Comparison of ENCODE assay signal across 8 cellular contexts in genomic region chr2:8469709-8470493, GRCh38.
DNase-seq lines count a peak whose midpoint lies in the region; ATAC-seq and TF ChIP-seq lines count a peak whose summit lies in the region.

No MANE protein-coding gene starts in this region.

- no TSS peak for BruUV-seq in A673 (replicated peaks; lab: Mats Ljungman, UMichigan)

- peak overlapping the region; percentile 49 for H3K27ac Mint-ChIP-seq in CD8-positive, alpha-beta T cell

- no peak overlapping the region for H3K27ac ChIP-seq in CD8-positive, alpha-beta T cell (ENCODE audit: low read depth, low read length)
- no peak overlapping the region for H3K27ac ChIP-seq in A673 (ENCODE audit: low read depth, low read length, poor library complexity, severe bottlenecking)

- no peaks in the 10 kb centered on the region for H3K27me3 Mint-ChIP-seq in CD8-positive, alpha-beta T cell (ENCODE audit: low read depth)

- POLR2A ChIA-PET in CD8-positive, alpha-beta T cell (lab: Charles Lee) = no interaction called here
- POLR2A ChIA-PET in A673 (lab: Charles Lee; ENCODE audit: low non-redundant PET) = no interaction called here

- no peaks in the 10 kb centered on the region for H3K36me3 Mint-ChIP-seq in CD8-positive, alpha-beta T cell

- no peak for TF ChIP-seq CTCF in CD8-positive, alpha-beta T cell (IDR thresholded peaks at IDR 0.05)
- TF ChIP-seq CTCF in astrocyte of the spinal cord (IDR thresholded peaks at IDR 0.05; ENCODE audit: low read depth, low read length) (no peak), A673 (conservative IDR thresholded peaks at IDR 0.05; ENCODE audit: low read depth, low read length) (no peak)

- H3K27me3 ChIP-seq in CD8-positive, alpha-beta T cell (ENCODE audit: insufficient read depth, low read length) = no peaks in the 10 kb centered on the region
- H3K27me3 ChIP-seq in A673 (replicated peaks; ENCODE audit: insufficient read depth, low read depth, low read length, poor library complexity) = no peaks in the 10 kb centered on the region

- no peak overlapping the region for H3K4me3 Mint-ChIP-seq in CD8-positive, alpha-beta T cell

- CTCF ChIA-PET in CD8-positive, alpha-beta T cell (lab: Charles Lee) = no interaction called here
- CTCF ChIA-PET in A673 (lab: Charles Lee) = no interaction called here

- H3K36me3 ChIP-seq in CD8-positive, alpha-beta T cell (ENCODE audit: insufficient read depth, low read length) = no peaks in the 10 kb centered on the region
- H3K36me3 ChIP-seq in A673 (ENCODE audit: insufficient read depth, low read length, poor library complexity, severe bottlenecking) = no peaks in the 10 kb centered on the region

- no peak overlapping the region for H3K4me3 ChIP-seq in CD8-positive, alpha-beta T cell (ENCODE audit: low read depth, low read length)
- H3K4me3 ChIP-seq in astrocyte of the spinal cord (ENCODE audit: low read depth, low read length) = no peak overlapping the region
- H3K4me3 ChIP-seq in A673 (ENCODE audit: low read depth, low read length, poor library complexity, severe bottlenecking) = no peak overlapping the region

- H3K9me3 Mint-ChIP-seq in CD8-positive, alpha-beta T cell = no peaks in the 10 kb centered on the region

- H3K4me1 Mint-ChIP-seq in CD8-positive, alpha-beta T cell (ENCODE audit: low read depth) = peaks cover 34% of the 10 kb centered on the region

- ATAC-seq in CD8-positive, alpha-beta T cell = no peak
- ATAC-seq in GM19395 (IDR thresholded peaks at IDR 0.05; ENCODE audit: unreplicated experiment) (peak; percentile 51), HG03342 (IDR thresholded peaks at IDR 0.05; ENCODE audit: unreplicated experiment) (peak; percentile 50), HG03378 (IDR thresholded peaks at IDR 0.05; ENCODE audit: unreplicated experiment) (no peak), GM21528 (IDR thresholded peaks at IDR 0.05; ENCODE audit: low FRiP score, unreplicated experiment) (no peak)

- in situ Hi-C loops in astrocyte of the spinal cord (cut with HindIII; ENCODE audit: low sequenced_read_pairs) = no loop called here

- intact Hi-C loops in CD8-positive, alpha-beta T cell (cut with DNase I, micrococcal nuclease) = no loop called here
- intact Hi-C loops in head of caudate nucleus (cut with DNase I) = no loop called here
- intact Hi-C loops in A673 (cut with micrococcal nuclease; ENCODE audit: unreplicated experiment) = no loop called here

- no peak for DNase-seq in CD8-positive, alpha-beta T cell
- peak; percentile 6 for DNase-seq in astrocyte of the spinal cord (ENCODE audit: low read depth, low spot score)
- no peak for DNase-seq in head of caudate nucleus
- DNase-seq in A673 (ENCODE audit: low spot score) = no peak

- no peaks in the 10 kb centered on the region for H3K9me3 ChIP-seq in CD8-positive, alpha-beta T cell (ENCODE audit: low read length)
- no peaks in the 10 kb centered on the region for H3K9me3 ChIP-seq in A673 (ENCODE audit: low read depth, low read length, poor library complexity, severe bottlenecking)

- H3K4me1 ChIP-seq in CD8-positive, alpha-beta T cell (ENCODE audit: insufficient read depth, low read length) = peaks cover 26% of the 10 kb centered on the region
- H3K4me1 ChIP-seq in A673 (ENCODE audit: insufficient read depth, low read length, poor library complexity, severe bottlenecking) = no peaks in the 10 kb centered on the region

Comparison
In these comparisons a context has a peak if more than half of its experiments do, and no peak if none do; other contexts are left out.
1. ATAC-seq: peak in GM19395 (single experiment) and HG03342 (single experiment); none in CD8-positive, alpha-beta T cell (single experiment), HG03378 (single experiment) and GM21528 (single experiment).